ENCODE assay signal across 8 cellular contexts in the genomic region with DNA sequence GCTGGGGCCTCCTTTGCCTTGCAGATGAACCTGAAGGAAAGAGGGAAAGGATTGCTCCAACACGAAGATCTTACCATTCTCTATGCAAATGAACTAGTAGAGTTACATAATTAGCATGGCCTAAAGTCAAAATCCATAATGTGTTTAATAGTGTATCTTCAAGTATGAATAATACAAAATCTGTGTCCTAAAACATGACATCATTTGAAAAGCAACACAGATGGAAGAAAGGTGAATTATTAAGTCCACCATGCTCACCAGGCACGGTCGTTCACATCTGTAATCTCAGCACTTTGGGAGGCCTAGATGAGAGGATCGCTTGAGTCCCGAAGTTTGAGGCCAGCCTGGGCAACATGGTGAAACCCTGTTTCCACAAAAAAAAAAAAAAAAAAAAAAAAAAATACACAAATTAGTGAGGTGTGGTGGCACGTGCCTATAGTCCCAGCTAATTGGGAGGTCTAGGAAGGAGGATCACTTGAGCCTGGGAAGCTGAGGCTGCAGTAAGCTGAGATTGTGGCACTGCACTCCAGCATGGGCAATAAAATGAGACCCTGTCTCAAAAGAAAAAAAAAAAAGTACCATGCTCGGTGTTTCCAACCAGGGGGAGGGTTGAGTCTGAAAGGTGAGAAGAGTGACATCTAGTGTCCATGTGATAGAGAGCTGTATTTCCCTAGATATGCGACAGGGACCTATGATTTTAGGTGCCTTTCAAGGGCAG. TPM values are rescaled to one million over a fixed set of nuclear protein-coding genes. Genes with fewer than 3 reads are reported as not detected.
DNase-seq lines count a peak whose midpoint lies in the region; ATAC-seq, FAIRE-seq and TF ChIP-seq lines count a peak whose summit lies in the region.

No MANE protein-coding gene starts in this region.

- H3K36me3 ChIP-seq in H7 (replicated peaks; ENCODE audit: control insufficient read depth, insufficient read depth, low read length) (no peaks in the 10 kb centered on the region), body of pancreas (replicated peaks in 1 of 2; ENCODE audit: insufficient read depth in 1 of 2, low read depth in 2 of 2) (no peaks in the 10 kb centered on the region), kidney epithelial cell (ENCODE audit: control insufficient read depth, insufficient read depth, low read length) (no peaks in the 10 kb centered on the region)

- H3K4me3 ChIP-seq in H7 (ENCODE audit: insufficient read depth, low read depth, low read length), result no peak overlapping the region
- no peak overlapping the region for H3K4me3 ChIP-seq in body of pancreas
- no peak overlapping the region for H3K4me3 ChIP-seq in kidney epithelial cell (ENCODE audit: low read depth, low read length)

- intact Hi-C loops in body of pancreas (cut with DNase I), result no loop called here

- H3K4me1 ChIP-seq in body of pancreas, result no peaks in the 10 kb centered on the region

- 36 to 44% methylated on average over 8 of the region's 8 CpGs for WGBS in body of pancreas, 2 donors

- TF ChIP-seq POLR2A in body of pancreas (IDR thresholded peaks at IDR 0.05), result no peak

- no peak for FAIRE-seq in urothelium cell line (lab: Jason Lieb, UNC)

- TF ChIP-seq CTCF in body of pancreas (IDR thresholded peaks at IDR 0.05), result peak in 6 of 7 experiments; percentile 33 to 68 (median 55)
- TF ChIP-seq CTCF in kidney epithelial cell (IDR thresholded peaks at IDR 0.05; ENCODE audit: insufficient read depth, low read length, poor library complexity, severe bottlenecking), result peak; percentile 60

- in situ Hi-C loops in Caki2 (cut with HindIII; ENCODE audit: low pct_unique_long_range_greater_than_20kb, low sequenced_read_pairs), result no loop called here

- no peaks in the 10 kb centered on the region for H3K9me3 ChIP-seq in body of pancreas

- no peak overlapping the region for H3K27ac ChIP-seq in body of pancreas

- ATAC-seq in body of pancreas (no peak), GM19452 (IDR thresholded peaks at IDR 0.05; ENCODE audit: unreplicated experiment) (no peak), GM19035 (IDR thresholded peaks at IDR 0.05; ENCODE audit: unreplicated experiment) (no peak)

- DNase-seq in Caki2 (ENCODE audit: low read depth), result peak; percentile 63
- DNase-seq in H7, result peak; percentile 51
- peak; percentile 58 for DNase-seq in NCI-H526 treated with DMSO at 0.1 percent for 48 hours (lab: John Stamatoyannopoulos, UW)
- DNase-seq in body of pancreas, result peak in 1 of 4 donors; percentile 10
- DNase-seq in kidney epithelial cell (ENCODE audit: low read depth), result no peak
- peak; percentile 64 for DNase-seq in urothelium cell line (ENCODE audit: low spot score)

- H3K27me3 ChIP-seq in H7 (ENCODE audit: control insufficient read depth, insufficient read depth, low read length), result no peaks in the 10 kb centered on the region
- H3K27me3 ChIP-seq in body of pancreas, result no peaks in the 10 kb centered on the region
- H3K27me3 ChIP-seq in kidney epithelial cell (ENCODE audit: control insufficient read depth, insufficient read depth, low read length), result no peaks in the 10 kb centered on the region

RNA-seq across cellular contexts. Expression of a gene that starts 6.4 kb away (rescaled TPM):
- not detected in 2 replicates for total RNA-seq in Caki2 (2014; rRNA removed; shearing (Covaris generic); ENCODE audit: low replicate concordance)
- total RNA-seq in H7 (2014; rRNA removed; shearing (Covaris generic)), result 0.24 TPM in 1 of 2 replicates, not detected in the other
- total RNA-seq in body of pancreas, result under 1 TPM; 0.33 to 0.52 TPM
- 0.04 and 0.07 TPM in 2 replicates for total RNA-seq in kidney epithelial cell
